1 cellular context compared by ENCODE assay signal in genomic region chr3:58424613-58425012, GRCh38.
TF ChIP-seq lines count a peak whose summit lies in the region.

No MANE protein-coding gene starts in this region.

TF ChIP-seq in WTC11, 78 proteins besides CTCF, POLR2A, EP300 and RAD21:
- no peak for TF ChIP-seq NFATC4 (CRISPR knock-in tag; IDR thresholded peaks at IDR 0.05)
- no peak for TF ChIP-seq ZNF121 (CRISPR knock-in tag; IDR thresholded peaks at IDR 0.05)
- TF ChIP-seq ZSCAN18 (CRISPR knock-in tag; IDR thresholded peaks at IDR 0.05), result no peak
- TF ChIP-seq ESRRA (CRISPR knock-in tag; IDR thresholded peaks at IDR 0.05; ENCODE audit: borderline replicate concordance), result no peak
- TF ChIP-seq CBFB (CRISPR knock-in tag; IDR thresholded peaks at IDR 0.05; ENCODE audit: low read depth), result no peak
- no peak for TF ChIP-seq GTF2I (CRISPR knock-in tag; conservative IDR thresholded peaks at IDR 0.05)
- TF ChIP-seq E2F4 (CRISPR knock-in tag; IDR thresholded peaks at IDR 0.05; ENCODE audit: borderline replicate concordance, low read depth), result no peak
- no peak for TF ChIP-seq SMAD3 (CRISPR knock-in tag; IDR thresholded peaks at IDR 0.05; ENCODE audit: borderline replicate concordance)
- no peak for TF ChIP-seq FOXJ3 (CRISPR knock-in tag; IDR thresholded peaks at IDR 0.05; ENCODE audit: borderline replicate concordance)
- TF ChIP-seq EMX1 (CRISPR knock-in tag; IDR thresholded peaks at IDR 0.05), result no peak
- TF ChIP-seq ATF2 (CRISPR knock-in tag; IDR thresholded peaks at IDR 0.05; ENCODE audit: borderline replicate concordance, low read depth), result no peak
- no peak for TF ChIP-seq KAT7 (CRISPR knock-in tag; IDR thresholded peaks at IDR 0.05; ENCODE audit: borderline replicate concordance)
- no peak for TF ChIP-seq HMGA2 (CRISPR knock-in tag; IDR thresholded peaks at IDR 0.05)
- no peak for TF ChIP-seq SMAD4 (CRISPR knock-in tag; IDR thresholded peaks at IDR 0.05)
- TF ChIP-seq MYBL2 (CRISPR knock-in tag; IDR thresholded peaks at IDR 0.05), result no peak
